8 cellular contexts compared by ENCODE assay signal in genomic region chr21:28992526-28993292, GRCh38. TPM values are rescaled to one million over a fixed set of nuclear protein-coding genes. Genes with fewer than 3 reads are reported as not detected.
DNase-seq lines count a peak whose midpoint lies in the region; ATAC-seq and TF ChIP-seq lines count a peak whose summit lies in the region.

Gene LTN1, minus strand, starts transcription at chr21:28992877. Its CDS starts 72 bp downstream, at chr21:28992805.

- TF ChIP-seq CTCF in GM12875 (IDR thresholded peaks at IDR 0.05; ENCODE audit: borderline replicate concordance, insufficient read depth, low read depth, low read length) (no peak), heart left ventricle (IDR thresholded peaks at IDR 0.05) (no peak), type B pancreatic cell (conservative IDR thresholded peaks at IDR 0.05) (no peak)

- peaks cover 6% of the 10 kb centered on the region for H3K4me1 Mint-ChIP-seq in type B pancreatic cell (ENCODE audit: unreplicated experiment)

- H3K4me1 ChIP-seq in adipocyte (ENCODE audit: control insufficient read depth, insufficient read depth, low read length) = peaks cover 22% of the 10 kb centered on the region
- H3K4me1 ChIP-seq in heart left ventricle = peaks cover 0 to 28% (median 20%) of the 10 kb centered on the region in 12 donors

- peak; percentile 98 for DNase-seq in NCI-H1436 (lab: John Stamatoyannopoulos, UW)
- peak; percentile 98 for DNase-seq in T follicular helper cell (ENCODE audit: low read depth)
- peak; percentile 100 for DNase-seq in adipocyte (ENCODE audit: low read depth)
- peak; percentile 99 to 100 (median 99) for DNase-seq in heart left ventricle
- peak; percentile 100 for DNase-seq in pons (ENCODE audit: low spot score)
- peak; percentile 98 for DNase-seq in type B pancreatic cell (ENCODE audit: extremely low spot score, unreplicated experiment)

- peak within 1 kb of the TSS; percentile 97 for H3K27ac Mint-ChIP-seq in type B pancreatic cell

- H3K36me3 ChIP-seq in adipocyte (ENCODE audit: control insufficient read depth, insufficient read depth, low read length, severe bottlenecking) (no peaks in the 10 kb centered on the region), heart left ventricle (peaks cover 0 to 9% (median 0%) of the 10 kb centered on the region in 9 donors)

- ATAC-seq in HG02798 (IDR thresholded peaks at IDR 0.05; ENCODE audit: poor library complexity, unreplicated experiment) (peak; percentile 98), heart left ventricle (peak; percentile 100)

- 0 to 1% (median 1%) methylated on average over 42 to 43 of the region's 43 CpGs for WGBS in heart left ventricle, 4 donors

- H3K27ac ChIP-seq in heart left ventricle = peak within 1 kb of the TSS; percentile 57 to 95 (median 89)

- H3K4me3 ChIP-seq in GM12875 (ENCODE audit: low read depth, low read length) = peak within 1 kb of the TSS; percentile 84
- peak within 1 kb of the TSS; percentile 100 for H3K4me3 ChIP-seq in adipocyte (ENCODE audit: low read length)
- H3K4me3 ChIP-seq in heart left ventricle = peak within 1 kb of the TSS; percentile 64 to 100 (median 88)

- TF ChIP-seq POLR2A in heart left ventricle (IDR thresholded peaks at IDR 0.05) = peak; percentile 14 to 68

- no peaks in the 10 kb centered on the region for H3K9me3 ChIP-seq in adipocyte (ENCODE audit: control insufficient read depth, low read length)
- no peaks in the 10 kb centered on the region for H3K9me3 ChIP-seq in heart left ventricle

- H3K9ac ChIP-seq in adipocyte (ENCODE audit: low read length) = peak within 1 kb of the TSS; percentile 91

- H3K27me3 Mint-ChIP-seq in type B pancreatic cell = no peaks in the 10 kb centered on the region

- intact Hi-C loops in heart left ventricle (cut with DNase I) = loop anchor here in 3 of 10 donors (2.0 to 5.0 kb wide), 2 partner anchors 32 to 35 kb away; partner anchors contain the start of gene USP16 (in 2 of the 3)

- H3K4me3 Mint-ChIP-seq in type B pancreatic cell = peak within 1 kb of the TSS; percentile 96

- no peaks in the 10 kb centered on the region for H3K9me3 Mint-ChIP-seq in type B pancreatic cell

- peaks cover 4% of the 10 kb centered on the region for H3K36me3 Mint-ChIP-seq in type B pancreatic cell

- no peaks in the 10 kb centered on the region for H3K27me3 ChIP-seq in adipocyte (replicated peaks; ENCODE audit: control insufficient read depth, insufficient read depth, low read length)
- H3K27me3 ChIP-seq in heart left ventricle = no peaks in the 10 kb centered on the region

RNA-seq across cellular contexts. Expression of gene LTN1, which starts in this region (rescaled TPM):
- total RNA-seq in heart left ventricle (10 to 100 TPM; 11.1 to 20.3 (median 18.6) TPM), type B pancreatic cell (ENCODE audit: low replicate concordance) (24.3 and 27.8 TPM in 2 replicates)
- 1 to 10 TPM; 3.4 to 8.0 TPM for polyA plus RNA-seq in heart left ventricle

Comparison
In these comparisons a context has a peak if more than half of its experiments do, and no peak if none do; other contexts are left out.
1. Peak in every context shown above with its lines: DNase-seq, ATAC-seq, H3K4me3 ChIP-seq and H3K27ac ChIP-seq.